ENCODE assay signal across 16 cellular contexts in genomic region chr5:59608745-59609144, GRCh38.
DNase-seq lines count a peak whose midpoint lies in the region; ATAC-seq, FAIRE-seq and TF ChIP-seq lines count a peak whose summit lies in the region.
"Had no signal": no experiment of that assay in that cellular context is flagged by ENCODE, and none has a peak within 500 bp of the region (broad histone marks: within the 10 kb centered on the region; RNA-seq: fewer than 3 reads in every experiment).

No MANE protein-coding gene starts in this region.

- H3K36me3 Mint-ChIP-seq in activated CD8-positive, alpha-beta T cell treated with anti-CD3 and anti-CD28 coated beads, Interleukin-2, amount 10 ng/mL, durations not matched to agents 7 days and 5 days (ENCODE audit: low read depth): no peaks in the 10 kb centered on the region
- H3K36me3 Mint-ChIP-seq: activated CD4-positive, alpha-beta memory T cell treated with anti-CD3 and anti-CD28 coated beads for 36 hours; brain had no signal

- DNase-seq in EH (ENCODE audit: low read depth) (peak; percentile 31), GM10248 (ENCODE audit: extremely low spot score) (no peak), heart right ventricle (no peak), kidney (no peak), DMS153 treated with DMSO at 0.1 percent for 48 hours (lab: John Stamatoyannopoulos, UW; ENCODE audit: unreplicated experiment) (no peak)
- DNase-seq in activated CD8-positive, alpha-beta T cell treated with anti-CD3 and anti-CD28 coated beads, Interleukin-2, amount 10 ng/mL, durations not matched to agents 7 days and 5 days: no peak
- DNase-seq: NCI-H2171 treated with DMSO at 0.1 percent for 48 hours; occipital lobe; stimulated activated CD4-positive, alpha-beta T cell treated with anti-CD3 and anti-CD28 coated beads, Interleukin-2, amount 100 ng/mL, for 24 hours had no signal

- H3K27me3 Mint-ChIP-seq in activated CD8-positive, alpha-beta T cell treated with anti-CD3 and anti-CD28 coated beads, Interleukin-2, amount 10 ng/mL, durations not matched to agents 7 days and 5 days (ENCODE audit: low read depth): peaks cover 10% of the 10 kb centered on the region
- H3K27me3 Mint-ChIP-seq: brain had no signal

- ATAC-seq in GM19351 (IDR thresholded peaks at IDR 0.05; ENCODE audit: unreplicated experiment) (peak; percentile 89), HG03139 (IDR thresholded peaks at IDR 0.05; ENCODE audit: unreplicated experiment) (peak; percentile 54), heart right ventricle (no peak)
- ATAC-seq in activated CD8-positive, alpha-beta T cell treated with anti-CD3 and anti-CD28 coated beads, Interleukin-2, amount 10 ng/mL, durations not matched to agents 7 days and 5 days: peak; percentile 39
- ATAC-seq: left lobe of liver had no signal

- intact Hi-C loops in heart right ventricle (cut with DNase I): no loop called here
- intact Hi-C loops in kidney (cut with DNase I): no loop called here

- CTCF ChIA-PET in activated CD8-positive, alpha-beta T cell treated with anti-CD3 and anti-CD28 coated beads, Interleukin-2, amount 10 ng/mL, durations not matched to agents 7 days and 5 days (lab: Charles Lee): no interaction called here
- CTCF ChIA-PET in GM10248 (lab: Yijun Ruan, JAX): interaction anchor here (1.2 to 3.2 kb wide), 4 partner anchors 10 to 28 kb away, joined by 3 to 9 read pairs (median 5); no protein-coding TSS in a partner anchor

- H3K9me3 Mint-ChIP-seq in activated CD8-positive, alpha-beta T cell treated with anti-CD3 and anti-CD28 coated beads, Interleukin-2, amount 10 ng/mL, durations not matched to agents 7 days and 5 days (ENCODE audit: insufficient read depth): no peaks in the 10 kb centered on the region
- H3K9me3 Mint-ChIP-seq: activated CD4-positive, alpha-beta memory T cell treated with anti-CD3 and anti-CD28 coated beads for 36 hours; brain had no signal

- no peak for TF ChIP-seq CTCF in GM10248 (IDR thresholded peaks at IDR 0.05; ENCODE audit: control extremely low read depth, extremely low read depth, low read depth, missing control alignments)
- TF ChIP-seq CTCF in heart right ventricle (IDR thresholded peaks at IDR 0.05): no peak
- TF ChIP-seq CTCF in kidney (IDR thresholded peaks at IDR 0.05; ENCODE audit: borderline replicate concordance, extremely low read depth, insufficient read depth): no peak

- FAIRE-seq in kidney (lab: Jason Lieb, UNC): no peak
- FAIRE-seq: H54 had no signal

- H3K4me3 ChIP-seq in heart right ventricle (no peak overlapping the region), kidney (ENCODE audit: low read length in 2 of 2) (no peak overlapping the region)

- peaks cover 0 to 5% (median 0%) of the 10 kb centered on the region in 7 donors for H3K27me3 ChIP-seq in heart right ventricle

- H3K27ac ChIP-seq in heart right ventricle: no peak overlapping the region
- no peak overlapping the region for H3K27ac ChIP-seq in kidney (ENCODE audit: low read depth in 2 of 2, low read length in 2 of 2)
- H3K27ac ChIP-seq: C4-2B had no signal

- H3K9me3 ChIP-seq in heart right ventricle: peaks cover 0 to 3% (median 0%) of the 10 kb centered on the region in 11 donors
- H3K9me3 ChIP-seq in kidney (ENCODE audit: control insufficient read depth in 1 of 2, low read length in 2 of 2): no peaks in the 10 kb centered on the region

- H3K4me1 ChIP-seq in heart right ventricle (no peaks in the 10 kb centered on the region), kidney (ENCODE audit: control insufficient read depth in 1 of 2, insufficient read depth in 1 of 2, low read depth in 1 of 2, low read length in 2 of 2) (no peaks in the 10 kb centered on the region)

- WGBS in heart right ventricle, 2 donors: 76 to 80% methylated on average over 2 of the region's 2 CpGs

- H3K27ac Mint-ChIP-seq in activated CD8-positive, alpha-beta T cell treated with anti-CD3 and anti-CD28 coated beads, Interleukin-2, amount 10 ng/mL, durations not matched to agents 7 days and 5 days: no peak overlapping the region
- H3K27ac Mint-ChIP-seq: activated CD4-positive, alpha-beta memory T cell treated with anti-CD3 and anti-CD28 coated beads for 36 hours had no signal

- peaks cover 18% of the 10 kb centered on the region for H3K4me1 Mint-ChIP-seq in activated CD8-positive, alpha-beta T cell treated with anti-CD3 and anti-CD28 coated beads, Interleukin-2, amount 10 ng/mL, durations not matched to agents 7 days and 5 days (ENCODE audit: low read depth)

- POLR2A ChIA-PET in activated CD8-positive, alpha-beta T cell treated with anti-CD3 and anti-CD28 coated beads, Interleukin-2, amount 10 ng/mL, durations not matched to agents 7 days and 5 days (lab: Charles Lee): no interaction called here
- POLR2A ChIA-PET in GM10248 (lab: Yijun Ruan, JAX): no interaction called here

- H3K36me3 ChIP-seq in heart right ventricle: no peaks in the 10 kb centered on the region
- H3K36me3 ChIP-seq in kidney (ENCODE audit: control insufficient read depth in 1 of 2, insufficient read depth in 2 of 2, low read length in 2 of 2): no peaks in the 10 kb centered on the region

- H3K4me3 Mint-ChIP-seq in activated CD8-positive, alpha-beta T cell treated with anti-CD3 and anti-CD28 coated beads, Interleukin-2, amount 10 ng/mL, durations not matched to agents 7 days and 5 days: no peak overlapping the region
- H3K4me3 Mint-ChIP-seq: activated CD4-positive, alpha-beta memory T cell treated with anti-CD3 and anti-CD28 coated beads for 36 hours had no signal

- H3K9ac ChIP-seq in kidney (ENCODE audit: low read length in 2 of 2): no peak overlapping the region

Comparison
In these comparisons a context has a peak if more than half of its experiments do, and no peak if none do; other contexts are left out.
1. ATAC-seq: peak in GM19351 (single experiment), HG03139 (single experiment) and activated CD8-positive, alpha-beta T cell treated with anti-CD3 and anti-CD28 coated beads, Interleukin-2, amount 10 ng/mL, durations not matched to agents 7 days and 5 days (single experiment); none in heart right ventricle (0 of 8).